12 cellular contexts compared by ENCODE assay signal in genomic region chr3:15753056-15753710, GRCh38. TPM values are rescaled to one million over a fixed set of nuclear protein-coding genes. Genes with fewer than 3 reads are reported as not detected.
DNase-seq lines count a peak whose midpoint lies in the region; ATAC-seq lines count a peak whose summit lies in the region.
"Had no signal": no experiment of that assay in that cellular context is flagged by ENCODE, and none has a peak within 500 bp of the region (broad histone marks: within the 10 kb centered on the region; RNA-seq: fewer than 3 reads in every experiment).

No MANE protein-coding gene starts in this region.

- peak overlapping the region; percentile 30 for H3K27ac Mint-ChIP-seq in activated naive CD8-positive, alpha-beta T cell treated with anti-CD3 and anti-CD28 coated beads, Interleukin-2, amount 50 U/mL, for 24 hours
- H3K27ac Mint-ChIP-seq: activated naive CD4-positive, alpha-beta T cell treated with anti-CD3 and anti-CD28 coated beads, Interleukin-2, amount 50 U/mL, for 72 hours; T-helper 1 cell treated with Interleukin-12 subunit alpha and Interleukin-12 subunit beta and Interleukin-4 antibody, amounts not matched to agents 30 μg/mL and 1 μg/mL, for 36 hours had no signal

- no peak overlapping the region for H3K9ac ChIP-seq in GM23248
- no peak overlapping the region for H3K9ac ChIP-seq in rectal smooth muscle tissue (ENCODE audit: low read length)

- H3K4me1 ChIP-seq in GM23248 (ENCODE audit: insufficient read depth) (peaks cover 15% of the 10 kb centered on the region), rectal smooth muscle tissue (ENCODE audit: control insufficient read depth, insufficient read depth, low read length) (peaks cover 9% of the 10 kb centered on the region)
- H3K4me1 ChIP-seq: spleen had no signal

- H3K4me2 ChIP-seq in GM23248 (ENCODE audit: unreplicated experiment), result no peak overlapping the region

- no peak overlapping the region for H3K4me3 Mint-ChIP-seq in activated naive CD8-positive, alpha-beta T cell treated with anti-CD3 and anti-CD28 coated beads, Interleukin-2, amount 50 U/mL, for 24 hours
- H3K4me3 Mint-ChIP-seq: T-helper 1 cell treated with Interleukin-12 subunit alpha and Interleukin-12 subunit beta and Interleukin-4 antibody, amounts not matched to agents 30 μg/mL and 1 μg/mL, for 36 hours had no signal

- ATAC-seq in activated naive CD8-positive, alpha-beta T cell treated with anti-CD3 and anti-CD28 coated beads, Interleukin-2, amount 50 U/mL, for 24 hours, result no peak
- no peak for ATAC-seq in GM19455 (IDR thresholded peaks at IDR 0.05; ENCODE audit: unreplicated experiment)
- ATAC-seq: activated naive CD4-positive, alpha-beta T cell treated with anti-CD3 and anti-CD28 coated beads, Interleukin-2, amount 50 U/mL, for 72 hours had no signal

- 80 to 84% methylated on average over 5 of the region's 5 CpGs for WGBS in GM23248 (ENCODE audit: low coverage in 1 of 2, low lambda C conversion rate in 2 of 2, missing lambda C conversion rate in 2 of 2), 2 experiments

- no peaks in the 10 kb centered on the region for H3K27me3 Mint-ChIP-seq in activated naive CD8-positive, alpha-beta T cell treated with anti-CD3 and anti-CD28 coated beads, Interleukin-2, amount 50 U/mL, for 24 hours

- peaks cover 84% of the 10 kb centered on the region for H3K79me2 ChIP-seq in GM23248 (ENCODE audit: insufficient read depth)

- H3K9me3 Mint-ChIP-seq in activated naive CD8-positive, alpha-beta T cell treated with anti-CD3 and anti-CD28 coated beads, Interleukin-2, amount 50 U/mL, for 24 hours, result peaks cover 4% of the 10 kb centered on the region

- H3K36me3 ChIP-seq in GM23248 (ENCODE audit: low read depth), result peaks cover 33% of the 10 kb centered on the region
- no peaks in the 10 kb centered on the region for H3K36me3 ChIP-seq in rectal smooth muscle tissue (ENCODE audit: control insufficient read depth, insufficient read depth, low read length)

- DNase-seq in GM23248, result no peak
- no peak for DNase-seq in activated naive CD8-positive, alpha-beta T cell treated with anti-CD3 and anti-CD28 coated beads, Interleukin-2, amount 50 U/mL, for 24 hours
- peak; percentile 34 for DNase-seq in inferior parietal cortex (ENCODE audit: extremely low spot score)
- DNase-seq in NCI-H2171 (lab: John Stamatoyannopoulos, UW), result no peak
- DNase-seq in SW480 (ENCODE audit: low spot score), result no peak
- DNase-seq in OCI-M2 (lab: John Stamatoyannopoulos, UW; ENCODE audit: unreplicated experiment), result no peak
- DNase-seq: NCI-H1436, spleen had no signal

- H3K4me3 ChIP-seq in GM23248, result no peak overlapping the region
- H3K4me3 ChIP-seq in rectal smooth muscle tissue (ENCODE audit: low read length), result no peak overlapping the region
- H3K4me3 ChIP-seq: spleen had no signal

- in situ Hi-C loops in GM23248 (cut with MboI), result no loop called here

- H3K9me3 ChIP-seq in GM23248 (ENCODE audit: low read depth), result no peaks in the 10 kb centered on the region
- H3K9me3 ChIP-seq: spleen had no signal

- H3K27ac ChIP-seq in GM23248 (peak overlapping the region; percentile 31; the same call in 1 of the 2 replicates), rectal smooth muscle tissue (ENCODE audit: low read depth, low read length) (peak overlapping the region; percentile 43)
- H3K27ac ChIP-seq: spleen had no signal

- no peak overlapping the region for H2AFZ ChIP-seq in GM23248

- H3K27me3 ChIP-seq in GM23248 (replicated peaks; ENCODE audit: insufficient read depth) (no peaks in the 10 kb centered on the region), rectal smooth muscle tissue (ENCODE audit: control insufficient read depth, insufficient read depth, low read length) (no peaks in the 10 kb centered on the region)
- H3K27me3 ChIP-seq: spleen had no signal

- no peaks in the 10 kb centered on the region for H3F3A ChIP-seq in GM23248 (ENCODE audit: insufficient read depth)

- peaks cover 11% of the 10 kb centered on the region for H3K4me1 Mint-ChIP-seq in activated naive CD8-positive, alpha-beta T cell treated with anti-CD3 and anti-CD28 coated beads, Interleukin-2, amount 50 U/mL, for 24 hours

- H4K20me1 ChIP-seq in GM23248 (ENCODE audit: insufficient read depth), result no peaks in the 10 kb centered on the region

- peaks cover 21% of the 10 kb centered on the region for H3K36me3 Mint-ChIP-seq in activated naive CD8-positive, alpha-beta T cell treated with anti-CD3 and anti-CD28 coated beads, Interleukin-2, amount 50 U/mL, for 24 hours (ENCODE audit: low read depth)

- no peaks in the 10 kb centered on the region for H3K9me2 ChIP-seq in GM23248 (ENCODE audit: insufficient read depth)

RNA-seq across cellular contexts. Expression of gene ANKRD28, which starts 44.6 kb away (rescaled TPM):
- 55.6 and 68.9 TPM in 2 replicates for total RNA-seq in GM23248 (2014; rRNA removed; shearing (Covaris generic))
- polyA plus RNA-seq in GM23248 (2016; fragmentation: Nextera tagmentation; extraction: Ambion mirVana), result 22.6 and 23.1 TPM in 2 replicates
